1 cellular context compared by ENCODE assay signal in the genomic region with DNA sequence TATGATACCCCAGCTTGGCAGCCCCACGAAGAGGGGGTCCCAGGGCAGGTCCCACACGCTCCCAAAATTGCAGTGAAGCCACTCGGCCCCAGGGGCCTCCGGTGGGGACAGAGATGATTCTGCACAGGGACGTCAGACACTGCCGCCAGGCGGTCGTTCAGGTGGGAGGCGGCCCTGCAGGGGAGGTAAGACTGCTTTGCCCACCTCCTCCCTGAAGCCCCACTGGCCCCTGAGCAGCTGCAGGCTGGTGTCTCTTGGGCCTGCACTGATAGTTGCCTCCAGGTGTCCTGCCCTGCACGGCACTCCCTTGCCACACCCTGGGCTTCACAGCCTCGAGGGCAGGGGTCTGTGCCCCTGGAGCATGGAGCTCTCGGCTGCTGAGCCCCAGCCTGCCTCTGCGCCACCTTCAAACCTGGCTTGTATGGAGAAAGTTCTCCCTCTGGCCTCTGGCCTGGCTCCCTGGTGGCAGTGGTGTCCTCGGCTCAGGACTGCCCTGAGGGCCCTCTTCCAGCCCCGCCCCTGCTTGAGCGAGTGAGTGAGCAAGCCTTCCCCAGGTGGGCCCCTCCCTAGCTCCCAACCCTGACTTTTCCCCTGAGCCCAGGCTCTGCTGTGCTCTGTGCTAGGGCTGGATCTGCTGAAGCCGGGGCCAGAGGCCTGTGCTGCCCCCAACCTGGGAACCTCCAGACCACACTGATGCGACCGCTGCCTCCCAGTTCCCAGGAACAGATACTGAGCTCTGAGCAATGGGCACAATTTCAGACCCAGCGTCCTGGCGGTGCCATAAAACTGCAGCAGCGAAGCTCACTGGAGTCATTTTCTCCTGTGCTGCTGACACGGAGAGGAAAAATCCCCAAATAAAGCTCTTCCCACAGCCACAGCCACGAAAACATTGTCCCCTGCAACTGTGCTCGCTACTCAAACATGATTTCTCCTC.
TF ChIP-seq lines count a peak whose summit lies in the region.

No MANE protein-coding gene starts in this region.

TF ChIP-seq in HepG2, 621 proteins besides CTCF, POLR2A, EP300 and RAD21 (continued from another document and continues in another):
- TF ChIP-seq HMGXB3 (CRISPR knock-in tag; IDR thresholded peaks at IDR 0.05; ENCODE audit: borderline replicate concordance) = no peak
- no peak for TF ChIP-seq ZFP82 (CRISPR knock-in tag; IDR thresholded peaks at IDR 0.05; ENCODE audit: borderline replicate concordance)
- TF ChIP-seq NR1H2 (CRISPR knock-in tag; IDR thresholded peaks at IDR 0.05; ENCODE audit: borderline replicate concordance, low read depth) = 0 out of 2 replicates have a peak, but pooled peaks have one; percentile 42
- no peak for TF ChIP-seq ZNF432 (CRISPR knock-in tag; IDR thresholded peaks at IDR 0.05; ENCODE audit: borderline replicate concordance)
- TF ChIP-seq HNRNPL (IDR thresholded peaks at IDR 0.05; ENCODE audit: low read depth, low read length) = peak; percentile 86; the same call in 1 of the 2 replicates
- TF ChIP-seq ZNF329 (CRISPR knock-in tag; IDR thresholded peaks at IDR 0.05; ENCODE audit: low read depth) = no peak
- TF ChIP-seq ZSCAN21 (CRISPR knock-in tag; IDR thresholded peaks at IDR 0.05; ENCODE audit: borderline replicate concordance) = no peak
- no peak for TF ChIP-seq ZNF709 (CRISPR knock-in tag; IDR thresholded peaks at IDR 0.05)
- no peak for TF ChIP-seq GABPA (IDR thresholded peaks at IDR 0.05; ENCODE audit: low read depth, low read length)
- no peak for TF ChIP-seq GABPA (CRISPR knock-in tag; IDR thresholded peaks at IDR 0.05; ENCODE audit: low read depth)
- TF ChIP-seq, protein P1, sequence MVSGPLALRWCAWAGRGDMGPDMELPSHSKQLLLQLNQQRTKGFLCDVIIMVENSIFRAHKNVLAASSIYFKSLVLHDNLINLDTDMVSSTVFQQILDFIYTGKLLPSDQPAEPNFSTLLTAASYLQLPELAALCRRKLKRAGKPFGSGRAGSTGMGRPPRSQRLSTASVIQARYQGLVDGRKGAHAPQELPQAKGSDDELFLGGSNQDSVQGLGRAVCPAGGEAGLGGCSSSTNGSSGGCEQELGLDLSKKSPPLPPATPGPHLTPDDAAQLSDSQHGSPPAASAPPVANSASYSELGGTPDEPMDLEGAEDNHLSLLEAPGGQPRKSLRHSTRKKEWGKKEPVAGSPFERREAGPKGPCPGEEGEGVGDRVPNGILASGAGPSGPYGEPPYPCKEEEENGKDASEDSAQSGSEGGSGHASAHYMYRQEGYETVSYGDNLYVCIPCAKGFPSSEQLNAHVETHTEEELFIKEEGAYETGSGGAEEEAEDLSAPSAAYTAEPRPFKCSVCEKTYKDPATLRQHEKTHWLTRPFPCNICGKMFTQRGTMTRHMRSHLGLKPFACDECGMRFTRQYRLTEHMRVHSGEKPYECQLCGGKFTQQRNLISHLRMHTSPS (CRISPR knock-in tag; IDR thresholded peaks at IDR 0.05; ENCODE audit: low read depth) = peak; percentile 62; the same call in 1 of the 2 replicates
- TF ChIP-seq, protein P2, sequence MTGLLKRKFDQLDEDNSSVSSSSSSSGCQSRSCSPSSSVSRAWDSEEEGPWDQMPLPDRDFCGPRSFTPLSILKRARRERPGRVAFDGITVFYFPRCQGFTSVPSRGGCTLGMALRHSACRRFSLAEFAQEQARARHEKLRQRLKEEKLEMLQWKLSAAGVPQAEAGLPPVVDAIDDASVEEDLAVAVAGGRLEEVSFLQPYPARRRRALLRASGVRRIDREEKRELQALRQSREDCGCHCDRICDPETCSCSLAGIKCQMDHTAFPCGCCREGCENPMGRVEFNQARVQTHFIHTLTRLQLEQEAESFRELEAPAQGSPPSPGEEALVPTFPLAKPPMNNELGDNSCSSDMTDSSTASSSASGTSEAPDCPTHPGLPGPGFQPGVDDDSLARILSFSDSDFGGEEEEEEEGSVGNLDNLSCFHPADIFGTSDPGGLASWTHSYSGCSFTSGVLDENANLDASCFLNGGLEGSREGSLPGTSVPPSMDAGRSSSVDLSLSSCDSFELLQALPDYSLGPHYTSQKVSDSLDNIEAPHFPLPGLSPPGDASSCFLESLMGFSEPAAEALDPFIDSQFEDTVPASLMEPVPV (CRISPR knock-in tag; IDR thresholded peaks at IDR 0.05) = peak; percentile 64; the same call in 1 of the 2 replicates
- TF ChIP-seq ZNF772 (CRISPR knock-in tag; IDR thresholded peaks at IDR 0.05) = peak; percentile 63; the same call in 1 of the 2 replicates
- TF ChIP-seq, protein P3, sequence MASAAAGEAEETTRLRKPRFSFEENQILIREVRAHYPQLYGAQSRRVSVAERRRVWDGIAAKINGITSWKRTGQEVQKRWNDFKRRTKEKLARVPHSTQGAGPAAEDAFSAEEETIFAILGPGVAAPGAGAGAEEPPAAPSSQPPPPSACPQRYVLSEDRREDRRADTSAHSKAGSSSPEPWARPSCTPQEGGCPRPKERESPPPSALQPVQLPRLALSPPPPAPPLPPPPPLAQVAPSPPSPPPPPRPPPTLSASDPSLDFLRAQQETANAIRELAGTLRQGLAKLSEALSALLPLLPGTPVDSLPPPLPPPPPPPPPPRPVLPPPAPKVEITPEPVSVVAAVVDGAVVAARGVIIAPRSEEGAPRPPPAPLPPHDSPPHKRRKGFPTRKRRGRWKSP (CRISPR knock-in tag; IDR thresholded peaks at IDR 0.05) = no peak
- peak; percentile 7; the same call in 1 of the 2 replicates for TF ChIP-seq ETV5 (CRISPR knock-in tag; IDR thresholded peaks at IDR 0.05; ENCODE audit: borderline replicate concordance)
- no peak for TF ChIP-seq MEIS2 (CRISPR knock-in tag; IDR thresholded peaks at IDR 0.05)
- no peak for TF ChIP-seq GFI1 (CRISPR knock-in tag; IDR thresholded peaks at IDR 0.05; ENCODE audit: borderline replicate concordance)
- peak; percentile 13; the same call in 1 of the 2 replicates for TF ChIP-seq ZFP91 (CRISPR knock-in tag; IDR thresholded peaks at IDR 0.05; ENCODE audit: borderline replicate concordance)
- no peak for TF ChIP-seq RARG (CRISPR knock-in tag; IDR thresholded peaks at IDR 0.05; ENCODE audit: low read depth)
- no peak; the same call in 1 of the 2 replicates for TF ChIP-seq GATAD2A (CRISPR knock-in tag; IDR thresholded peaks at IDR 0.05)
- TF ChIP-seq KDM4B (CRISPR knock-in tag; IDR thresholded peaks at IDR 0.05) = no peak
- no peak for TF ChIP-seq ZNF10 (CRISPR knock-in tag; IDR thresholded peaks at IDR 0.05; ENCODE audit: borderline replicate concordance, low read depth)
- no peak for TF ChIP-seq CBFB (CRISPR knock-in tag; IDR thresholded peaks at IDR 0.05)
- no peak for TF ChIP-seq ZNF414 (CRISPR knock-in tag; IDR thresholded peaks at IDR 0.05)
- TF ChIP-seq CREM (IDR thresholded peaks at IDR 0.05) = no peak
- TF ChIP-seq CREM (CRISPR knock-in tag; IDR thresholded peaks at IDR 0.05) = no peak
- TF ChIP-seq, protein P4, sequence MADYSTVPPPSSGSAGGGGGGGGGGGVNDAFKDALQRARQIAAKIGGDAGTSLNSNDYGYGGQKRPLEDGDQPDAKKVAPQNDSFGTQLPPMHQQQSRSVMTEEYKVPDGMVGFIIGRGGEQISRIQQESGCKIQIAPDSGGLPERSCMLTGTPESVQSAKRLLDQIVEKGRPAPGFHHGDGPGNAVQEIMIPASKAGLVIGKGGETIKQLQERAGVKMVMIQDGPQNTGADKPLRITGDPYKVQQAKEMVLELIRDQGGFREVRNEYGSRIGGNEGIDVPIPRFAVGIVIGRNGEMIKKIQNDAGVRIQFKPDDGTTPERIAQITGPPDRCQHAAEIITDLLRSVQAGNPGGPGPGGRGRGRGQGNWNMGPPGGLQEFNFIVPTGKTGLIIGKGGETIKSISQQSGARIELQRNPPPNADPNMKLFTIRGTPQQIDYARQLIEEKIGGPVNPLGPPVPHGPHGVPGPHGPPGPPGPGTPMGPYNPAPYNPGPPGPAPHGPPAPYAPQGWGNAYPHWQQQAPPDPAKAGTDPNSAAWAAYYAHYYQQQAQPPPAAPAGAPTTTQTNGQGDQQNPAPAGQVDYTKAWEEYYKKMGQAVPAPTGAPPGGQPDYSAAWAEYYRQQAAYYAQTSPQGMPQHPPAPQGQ (CRISPR knock-in tag; IDR thresholded peaks at IDR 0.05; ENCODE audit: borderline replicate concordance) = no peak
- TF ChIP-seq, protein P5, sequence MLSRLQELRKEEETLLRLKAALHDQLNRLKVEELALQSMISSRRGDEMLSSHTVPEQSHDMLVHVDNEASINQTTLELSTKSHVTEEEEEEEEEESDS (CRISPR knock-in tag; IDR thresholded peaks at IDR 0.05; ENCODE audit: borderline replicate concordance) = no peak
- TF ChIP-seq RBFOX2 (IDR thresholded peaks at IDR 0.05; ENCODE audit: low read depth, low read length) = peak; percentile 78
- TF ChIP-seq ZNF264 (CRISPR knock-in tag; IDR thresholded peaks at IDR 0.05) = no peak
- no peak for TF ChIP-seq NFYC (CRISPR knock-in tag; IDR thresholded peaks at IDR 0.05)
- TF ChIP-seq DRAP1 (CRISPR knock-in tag; IDR thresholded peaks at IDR 0.05) = no peak
- TF ChIP-seq MED8 (CRISPR knock-in tag; IDR thresholded peaks at IDR 0.05; ENCODE audit: insufficient replicate concordance) = no peak
- no peak for TF ChIP-seq GPN1 (CRISPR knock-in tag; IDR thresholded peaks at IDR 0.05; ENCODE audit: borderline replicate concordance)
- no peak for TF ChIP-seq FOXP1 (IDR thresholded peaks at IDR 0.05)
- no peak for TF ChIP-seq FOXP1 (CRISPR knock-in tag; IDR thresholded peaks at IDR 0.05)
- peak; percentile 54; the same call in 1 of the 2 replicates for TF ChIP-seq ZBTB7B (CRISPR knock-in tag; IDR thresholded peaks at IDR 0.05)
- TF ChIP-seq, protein P6, sequence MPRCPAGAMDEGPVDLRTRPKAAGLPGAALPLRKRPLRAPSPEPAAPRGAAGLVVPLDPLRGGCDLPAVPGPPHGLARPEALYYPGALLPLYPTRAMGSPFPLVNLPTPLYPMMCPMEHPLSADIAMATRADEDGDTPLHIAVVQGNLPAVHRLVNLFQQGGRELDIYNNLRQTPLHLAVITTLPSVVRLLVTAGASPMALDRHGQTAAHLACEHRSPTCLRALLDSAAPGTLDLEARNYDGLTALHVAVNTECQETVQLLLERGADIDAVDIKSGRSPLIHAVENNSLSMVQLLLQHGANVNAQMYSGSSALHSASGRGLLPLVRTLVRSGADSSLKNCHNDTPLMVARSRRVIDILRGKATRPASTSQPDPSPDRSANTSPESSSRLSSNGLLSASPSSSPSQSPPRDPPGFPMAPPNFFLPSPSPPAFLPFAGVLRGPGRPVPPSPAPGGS (CRISPR knock-in tag; IDR thresholded peaks at IDR 0.05) = no peak
- TF ChIP-seq, protein P7, sequence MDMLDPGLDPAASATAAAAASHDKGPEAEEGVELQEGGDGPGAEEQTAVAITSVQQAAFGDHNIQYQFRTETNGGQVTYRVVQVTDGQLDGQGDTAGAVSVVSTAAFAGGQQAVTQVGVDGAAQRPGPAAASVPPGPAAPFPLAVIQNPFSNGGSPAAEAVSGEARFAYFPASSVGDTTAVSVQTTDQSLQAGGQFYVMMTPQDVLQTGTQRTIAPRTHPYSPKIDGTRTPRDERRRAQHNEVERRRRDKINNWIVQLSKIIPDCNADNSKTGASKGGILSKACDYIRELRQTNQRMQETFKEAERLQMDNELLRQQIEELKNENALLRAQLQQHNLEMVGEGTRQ (IDR thresholded peaks at IDR 0.05; ENCODE audit: low read depth, low read length) = no peak
- TF ChIP-seq, protein P7 (CRISPR knock-in tag; IDR thresholded peaks at IDR 0.05; ENCODE audit: borderline replicate concordance) = no peak
- TF ChIP-seq TBL1XR1 (IDR thresholded peaks at IDR 0.05; ENCODE audit: borderline replicate concordance, low read length, partially characterized antibody) = no peak
